ENCODE assay signal across 9 cellular contexts in the genomic region with DNA sequence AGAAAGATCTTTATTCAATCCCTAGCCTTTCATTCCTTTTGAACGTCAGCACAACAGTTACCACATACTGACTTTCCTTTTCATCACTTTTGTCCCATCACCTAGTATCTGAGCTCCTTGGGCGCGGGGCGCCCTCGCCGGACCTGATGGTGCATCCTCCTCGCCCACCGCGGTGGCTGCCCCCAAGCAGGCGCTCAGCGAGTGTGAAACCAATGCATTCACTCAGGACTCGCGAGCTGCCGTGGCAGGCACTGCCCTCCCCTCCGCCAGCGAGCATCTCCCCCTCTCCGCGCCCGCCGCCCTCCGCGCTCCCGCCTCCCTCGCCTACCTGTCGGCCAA. TPM values are rescaled to one million over a fixed set of nuclear protein-coding genes. Genes with fewer than 3 reads are reported as not detected.
DNase-seq lines count a peak whose midpoint lies in the region; ATAC-seq and TF ChIP-seq lines count a peak whose summit lies in the region.
"Had no signal": no experiment of that assay in that cellular context is flagged by ENCODE, and none has a peak within 500 bp of the region (broad histone marks: within the 10 kb centered on the region; RNA-seq: fewer than 3 reads in every experiment).

No MANE protein-coding gene starts in this region.

- no peak overlapping the region for H3K4me3 Mint-ChIP-seq in chondrocyte (ENCODE audit: unreplicated experiment)

- peaks cover 34% of the 10 kb centered on the region for H3K4me1 ChIP-seq in psoas muscle

- no peaks in the 10 kb centered on the region for H3K9me3 Mint-ChIP-seq in chondrocyte (ENCODE audit: low read depth)
- H3K9me3 Mint-ChIP-seq: activated naive CD4-positive, alpha-beta T cell treated with anti-CD3 and anti-CD28 coated beads, Interleukin-2, amount 50 U/mL, for 72 hours had no signal

- peak overlapping the region; percentile 86 for H3K4me3 ChIP-seq in psoas muscle

- no peaks in the 10 kb centered on the region for H3K9me3 ChIP-seq in psoas muscle

- peaks cover 13% of the 10 kb centered on the region for H3K36me3 Mint-ChIP-seq in chondrocyte (ENCODE audit: low read depth)

- no peak overlapping the region for H3K27ac Mint-ChIP-seq in chondrocyte (ENCODE audit: unreplicated experiment)
- H3K27ac Mint-ChIP-seq: activated naive CD4-positive, alpha-beta T cell treated with anti-CD3 and anti-CD28 coated beads, Interleukin-2, amount 50 U/mL, for 72 hours had no signal

- no peaks in the 10 kb centered on the region for H3K27me3 Mint-ChIP-seq in chondrocyte (ENCODE audit: low read depth)

- H3K4me1 Mint-ChIP-seq in chondrocyte (ENCODE audit: low read depth), result peaks cover 7% of the 10 kb centered on the region

- no peak for ATAC-seq in psoas muscle

- DNase-seq in NCI-H82 (lab: John Stamatoyannopoulos, UW) (peak; percentile 52), NCI-H82 treated with DMSO at 0.1 percent for 48 hours (lab: John Stamatoyannopoulos, UW; ENCODE audit: unreplicated experiment) (no peak), NCI-H748 (lab: John Stamatoyannopoulos, UW; ENCODE audit: unreplicated experiment) (peak; percentile 76), fibroblast of peridontal ligament (ENCODE audit: extremely low read depth) (peak; percentile 27), psoas muscle (no peak), chondrocyte (ENCODE audit: low spot score) (no peak), SK-N-DZ (ENCODE audit: low spot score) (no peak), KG1 (lab: John Stamatoyannopoulos, UW) (no peak)

- peaks cover under 1 to 26% of the 10 kb centered on the region in 2 donors for H3K36me3 ChIP-seq in psoas muscle (ENCODE audit: insufficient read depth in 1 of 2, low read depth in 1 of 2)

- H3K27ac ChIP-seq in psoas muscle, result peak overlapping the region; percentile 85

- no peak for TF ChIP-seq CTCF in psoas muscle (IDR thresholded peaks at IDR 0.05)
- TF ChIP-seq CTCF in chondrocyte (IDR thresholded peaks at IDR 0.05), result no peak

- WGBS in psoas muscle, 3 donors, result 0 to 1% (median 1%) methylated on average over 14 to 25 of the region's 25 CpGs

- intact Hi-C loops in psoas muscle (cut with DNase I), result no loop called here

- no peaks in the 10 kb centered on the region for H3K27me3 ChIP-seq in psoas muscle (ENCODE audit: insufficient read depth in 3 of 3, low read length in 2 of 3)

RNA-seq across cellular contexts. Expression of a gene that starts 0.8 kb away (rescaled TPM):
- total RNA-seq in psoas muscle, result 1 to 10 TPM; 2.1 to 3.4 (median 2.5) TPM
- 1 to 10 TPM; 1.1 to 6.1 (median 1.4) TPM for polyA plus RNA-seq in psoas muscle
- total RNA-seq in chondrocyte, result 12.9 to 15.3 TPM (median 14.6 TPM) in 3 replicates
- polyA plus RNA-seq in SK-N-DZ (2014; cell fraction: cytosol; rRNA removed), result 18.1 and 25.0 TPM in 2 replicates
- polyA plus RNA-seq in SK-N-DZ (2014; cell fraction: nucleus; rRNA removed), result 16.9 and 19.4 TPM in 2 replicates

RNA-seq across cellular contexts. Expression of a gene that starts 26.8 kb away (rescaled TPM):
- total RNA-seq in psoas muscle, result not detected
- under 1 TPM in 1 of 3 donors, not detected in 2; 0.04 TPM for polyA plus RNA-seq in psoas muscle
- 0.67 TPM in 1 of 3 replicates, not detected in the others for total RNA-seq in chondrocyte
- polyA plus RNA-seq in SK-N-DZ (2014; cell fraction: cytosol; rRNA removed), result 0.39 TPM in 1 of 2 replicates, not detected in the other
- polyA plus RNA-seq in SK-N-DZ (2014; cell fraction: nucleus; rRNA removed), result 0.10 TPM in 1 of 2 replicates, not detected in the other

RNA-seq across cellular contexts. Expression of a gene that starts 28.4 kb away (rescaled TPM):
- total RNA-seq in psoas muscle, result 10 to 100 TPM; 12.2 to 19.3 (median 17.7) TPM
- polyA plus RNA-seq in psoas muscle, result 10 to 100 TPM; 18.3 to 27.5 (median 22.5) TPM
- total RNA-seq in chondrocyte, result 39.8 to 52.4 TPM (median 47.8 TPM) in 3 replicates
- polyA plus RNA-seq in SK-N-DZ (2014; cell fraction: cytosol; rRNA removed), result 159 and 177 TPM in 2 replicates
- 191 and 202 TPM in 2 replicates for polyA plus RNA-seq in SK-N-DZ (2014; cell fraction: nucleus; rRNA removed)

RNA-seq across cellular contexts. Expression of a gene that starts 51.7 kb away (rescaled TPM):
- total RNA-seq in psoas muscle (1 to 10 TPM; 5.4 to 9.5 (median 6.8) TPM), chondrocyte (557 to 584 TPM (median 567 TPM) in 3 replicates)
- polyA plus RNA-seq in psoas muscle, result 1 to 10 TPM; 3.9 to 5.8 (median 4.7) TPM
- polyA plus RNA-seq in SK-N-DZ (2014; cell fraction: cytosol; rRNA removed), result 187 and 210 TPM in 2 replicates
- polyA plus RNA-seq in SK-N-DZ (2014; cell fraction: nucleus; rRNA removed), result 724 and 744 TPM in 2 replicates

RNA-seq across cellular contexts. Expression of a gene that starts 52.7 kb away (rescaled TPM):
- 1 to 10 TPM; 1.7 to 3.4 (median 2.5) TPM for total RNA-seq in psoas muscle
- polyA plus RNA-seq in psoas muscle, result 1 to 10 TPM in 2 of 3 donors, under 1 TPM in 1; 0.58 to 1.5 (median 1.4) TPM
- 83.8 to 109 TPM (median 84.8 TPM) in 3 replicates for total RNA-seq in chondrocyte
- 52.8 and 71.4 TPM in 2 replicates for polyA plus RNA-seq in SK-N-DZ (2014; cell fraction: cytosol; rRNA removed)
- 25.9 and 29.5 TPM in 2 replicates for polyA plus RNA-seq in SK-N-DZ (2014; cell fraction: nucleus; rRNA removed)

Comparison
In these comparisons a context has a peak if more than half of its experiments do, and no peak if none do; other contexts are left out.
1. DNase-seq: peak in NCI-H82 (single experiment), NCI-H748 (single experiment) and fibroblast of peridontal ligament (single experiment); none in NCI-H82 treated with DMSO at 0.1 percent for 48 hours (single experiment), psoas muscle (0 of 2), chondrocyte (single experiment), SK-N-DZ (single experiment) and KG1 (single experiment).